8 cellular contexts compared by ENCODE assay signal in the genomic region with DNA sequence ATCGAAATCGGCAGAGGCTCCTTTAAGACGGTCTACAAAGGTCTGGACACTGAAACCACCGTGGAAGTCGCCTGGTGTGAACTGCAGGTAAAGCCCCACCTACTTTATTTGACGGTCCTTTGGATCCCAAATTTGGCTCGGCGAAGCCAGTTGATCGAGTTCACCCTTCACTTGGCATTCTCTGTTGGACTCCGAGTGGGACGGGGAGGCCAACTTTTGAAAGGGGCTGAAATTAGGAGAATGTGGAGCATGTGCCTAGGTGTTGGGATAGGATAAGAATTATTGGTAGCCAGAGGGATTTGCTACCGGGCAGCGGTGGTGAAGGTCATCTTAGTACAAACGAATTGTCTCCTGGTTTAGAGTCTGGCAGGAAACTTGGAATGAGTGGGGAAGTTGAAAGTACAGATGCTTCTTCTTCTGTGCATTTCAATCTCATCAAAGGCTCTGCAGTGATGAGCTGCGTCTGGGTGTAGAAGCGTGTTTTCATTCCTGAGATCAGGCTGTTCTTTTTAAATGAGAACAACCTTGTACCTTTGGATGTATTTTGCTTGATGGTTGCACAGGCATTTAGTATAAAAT. TPM values are rescaled to one million over a fixed set of nuclear protein-coding genes. Genes with fewer than 3 reads are reported as not detected.
DNase-seq lines count a peak whose midpoint lies in the region; ATAC-seq and TF ChIP-seq lines count a peak whose summit lies in the region.

No MANE protein-coding gene starts in this region.

- peaks cover 34% of the 10 kb centered on the region for H3K4me1 ChIP-seq in muscle layer of colon (ENCODE audit: insufficient read depth, low read length)

- ATAC-seq in GM19455 (IDR thresholded peaks at IDR 0.05; ENCODE audit: unreplicated experiment) = no peak
- no peak for ATAC-seq in HG03457 (IDR thresholded peaks at IDR 0.05; ENCODE audit: unreplicated experiment)

- DNase-seq in SIG-M5 treated with dmso at 0.1 percent for 504 hours (lab: John Stamatoyannopoulos, UW; ENCODE audit: unreplicated experiment) = peak; percentile 26
- no peak for DNase-seq in SIG-M5 (lab: John Stamatoyannopoulos, UW)
- DNase-seq in ecto neural progenitor cell (ENCODE audit: low spot score) = peak; percentile 53
- DNase-seq in COLO829 (ENCODE audit: low spot score) = no peak

- H3K9ac ChIP-seq in muscle layer of colon (ENCODE audit: low read length) = peak overlapping the region; percentile 76

- peak overlapping the region; percentile 93 to 94 for H3K4me3 ChIP-seq in muscle layer of colon (ENCODE audit: low read depth in 1 of 2, low read length in 2 of 2)

- no peaks in the 10 kb centered on the region for H3K9me3 ChIP-seq in muscle layer of colon (ENCODE audit: low read length)

- no peaks in the 10 kb centered on the region for H3K27me3 ChIP-seq in muscle layer of colon (ENCODE audit: control insufficient read depth in 1 of 2, insufficient read depth in 2 of 2, low read length in 2 of 2)

- peak overlapping the region; percentile 100 for H3K27ac ChIP-seq in muscle layer of colon (ENCODE audit: low read depth, low read length)

- H3K36me3 ChIP-seq in muscle layer of colon (ENCODE audit: insufficient read depth, low read length) = no peaks in the 10 kb centered on the region

TF ChIP-seq in PFSK-1, 5 proteins besides CTCF, POLR2A, EP300 and RAD21:
- TF ChIP-seq SIN3A (IDR thresholded peaks at IDR 0.05; ENCODE audit: borderline replicate concordance, insufficient read depth, low read length) = peak; percentile 57; the same call in 1 of the 2 replicates
- no peak for TF ChIP-seq FOXP2 (optimal IDR thresholded peaks at IDR 0.05; ENCODE audit: borderline replicate concordance, extremely low read depth, extremely low read length, insufficient read depth)

RNA-seq across cellular contexts. Expression of gene WNK1, which starts 1.9 kb away (rescaled TPM):
- polyA plus RNA-seq in PFSK-1 (2012; ENCODE audit: insufficient read length, low read depth) = 102 TPM

Comparison
In these comparisons a context has a peak if more than half of its experiments do, and no peak if none do; other contexts are left out.
1. DNase-seq: peak in SIG-M5 treated with dmso at 0.1 percent for 504 hours (single experiment) and ecto neural progenitor cell (single experiment); none in SIG-M5 (single experiment) and COLO829 (single experiment).